Comparison of ENCODE assay signal across 13 cellular contexts in the genomic region with DNA sequence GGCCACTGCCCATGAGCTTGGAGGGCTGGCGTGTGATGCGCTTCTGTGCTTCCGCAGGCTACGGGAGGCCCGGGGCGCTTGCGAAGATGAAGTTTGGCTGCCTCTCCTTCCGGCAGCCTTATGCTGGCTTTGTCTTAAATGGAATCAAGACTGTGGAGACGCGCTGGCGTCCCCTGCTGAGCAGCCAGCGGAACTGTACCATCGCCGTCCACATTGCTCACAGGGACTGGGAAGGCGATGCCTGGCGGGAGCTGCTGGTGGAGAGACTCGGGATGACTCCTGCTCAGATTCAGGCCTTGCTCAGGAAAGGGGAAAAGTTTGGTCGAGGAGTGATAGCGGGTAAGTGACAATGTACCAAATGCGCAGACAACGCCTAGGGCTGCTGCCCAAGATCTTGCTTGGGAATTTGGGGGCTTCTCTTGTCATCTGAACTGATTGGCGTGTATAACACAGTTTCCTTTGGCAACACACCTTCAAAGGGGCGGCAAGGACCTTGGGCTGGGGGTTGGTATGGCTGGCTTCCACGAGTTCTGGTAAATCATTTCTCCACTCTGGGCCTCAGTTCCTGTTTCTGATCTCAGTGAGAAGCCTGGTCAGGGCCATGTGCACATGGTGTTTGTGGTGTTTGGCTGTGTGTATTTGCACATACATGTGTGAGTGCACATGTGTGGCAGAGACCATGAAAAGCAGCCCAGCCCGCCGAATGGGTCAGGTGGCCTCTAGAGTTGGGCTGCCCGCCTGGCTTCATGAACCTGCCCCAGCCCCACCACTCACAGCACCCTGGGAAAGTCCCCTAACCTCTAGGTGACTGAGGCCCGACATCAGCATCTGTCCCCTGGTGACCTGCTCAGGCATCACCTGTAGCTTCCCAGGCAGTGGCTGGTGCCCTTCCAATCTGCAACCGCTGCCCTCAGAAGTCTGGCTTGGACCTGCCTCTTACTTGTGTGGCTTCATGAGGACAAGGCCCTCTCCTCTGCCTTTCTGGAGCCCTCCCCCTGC. TPM values are rescaled to one million over a fixed set of nuclear protein-coding genes. Genes with fewer than 3 reads are reported as not detected.
DNase-seq lines count a peak whose midpoint lies in the region; ATAC-seq, FAIRE-seq and TF ChIP-seq lines count a peak whose summit lies in the region.
"Not testable (repeated sequence)": the region's sequence is repeated elsewhere in the genome, so short reads cannot be mapped to it uniquely, and the experiment has no call there.
"Had no signal": no experiment of that assay in that cellular context is flagged by ENCODE, and none has a peak within 500 bp of the region (broad histone marks: within the 10 kb centered on the region; RNA-seq: fewer than 3 reads in every experiment).

No MANE protein-coding gene starts in this region.

- not testable (repeated sequence) for H4K20me1 ChIP-seq in OCI-LY3 (ENCODE audit: insufficient read depth, low read length); H1 (replicated peaks in 1 of 2; ENCODE audit: control insufficient read depth in 1 of 2, insufficient read depth in 2 of 2, low read length in 2 of 2)

- H3K23ac ChIP-seq in H1 (ENCODE audit: insufficient read length) = not testable (repeated sequence)

- intact Hi-C loops in activated CD8-positive, alpha-beta T cell treated with anti-CD3 and anti-CD28 coated beads for 36 hours (cut with micrococcal nuclease) = loop anchor here (10.0 kb wide), 1 partner anchor 389 kb away; a partner anchor contains a TSS
- intact Hi-C loops in right lobe of liver (cut with DNase I) = not testable (repeated sequence)

- not testable (repeated sequence) for H2BK20ac ChIP-seq in H1 (ENCODE audit: low read length)

- not testable (repeated sequence) for H2AK5ac ChIP-seq in H1 (ENCODE audit: low read depth, low read length)

- H3K4me3 Mint-ChIP-seq in activated CD8-positive, alpha-beta T cell treated with anti-CD3 and anti-CD28 coated beads for 36 hours = not testable (repeated sequence)

- not testable (repeated sequence) for H2BK12ac ChIP-seq in H1 (ENCODE audit: low read depth, low read length)

- H3K4me3 ChIP-seq in OCI-LY3 (ENCODE audit: low read length); H1 (ENCODE audit: extremely low read depth in 1 of 4, insufficient read depth in 2 of 4, low read depth in 3 of 4, low read length in 4 of 4); right lobe of liver: not testable (repeated sequence)

- peak; percentile 58 for FAIRE-seq in H1 (lab: Jason Lieb, UNC)

- H3K23me2 ChIP-seq in H1 (ENCODE audit: low read depth, low read length) = not testable (repeated sequence)

- not testable (repeated sequence) for H3K56ac ChIP-seq in H1 (replicated peaks; ENCODE audit: insufficient read length, low read depth, low read length)

- H3K9ac ChIP-seq in OCI-LY3 (ENCODE audit: low read length) = peak overlapping the region; percentile 39; the same call in 1 of the 2 replicates
- H3K9ac ChIP-seq in H1 (replicated peaks in 1 of 4; ENCODE audit: extremely low read depth in 1 of 4, low read depth in 3 of 4, low read length in 3 of 4) = not testable (repeated sequence)

- DNase-seq in ELF-1 (ENCODE audit: low read depth, low spot score) = peak; percentile 92
- DNase-seq in activated CD8-positive, alpha-beta T cell treated with anti-CD3 and anti-CD28 coated beads for 36 hours = peak; percentile 18
- peak in 1 of 2 experiments; percentile 51 for DNase-seq in H1 (ENCODE audit: low read depth in 1 of 2, low spot score in 2 of 2)
- DNase-seq in right lobe of liver = not testable (repeated sequence)

- POLR2A ChIA-PET in activated CD8-positive, alpha-beta T cell treated with anti-CD3 and anti-CD28 coated beads for 36 hours (lab: Charles Lee); H1 (lab: Charles Lee; ENCODE audit: partially characterized antibody): not testable (repeated sequence)

- H4K91ac ChIP-seq in H1 (replicated peaks; ENCODE audit: insufficient read length, low read length) = not testable (repeated sequence)

- WGBS in H1 (ENCODE audit: extremely low coverage in 1 of 2, insufficient coverage in 1 of 2, insufficient read length in 1 of 2, insufficient replicate concordance in 2 of 2, low coverage in 1 of 2, low lambda C conversion rate in 2 of 2, missing lambda C conversion rate in 1 of 2), 2 experiments = 94% methylated on average over 8 of the region's 29 CpGs; no CpG with 5 or more reads in 1 of the 2 experiments
- WGBS in right lobe of liver (ENCODE audit: insufficient coverage, low coverage, low lambda C conversion rate, missing lambda C conversion rate) = 64% methylated on average over 7 of the region's 29 CpGs

- not testable (repeated sequence) for H3K4ac ChIP-seq in H1 (replicated peaks; ENCODE audit: insufficient read length, low read depth, low read length)

- not testable (repeated sequence) for TF ChIP-seq EP300 in H1 (IDR thresholded peaks at IDR 0.05; ENCODE audit: borderline replicate concordance in 1 of 2, low read depth in 2 of 2, low read length in 2 of 2)

- CTCF ChIA-PET in activated CD8-positive, alpha-beta T cell treated with anti-CD3 and anti-CD28 coated beads for 36 hours (lab: Charles Lee); H1 (lab: Charles Lee; ENCODE audit: partially characterized antibody): not testable (repeated sequence)

- not testable (repeated sequence) for H4K8ac ChIP-seq in H1 (ENCODE audit: extremely low read depth, insufficient read depth, low read length)

- H3K27me3 Mint-ChIP-seq in activated CD8-positive, alpha-beta T cell treated with anti-CD3 and anti-CD28 coated beads for 36 hours = not testable (repeated sequence)

- not testable (repeated sequence) for H2BK5ac ChIP-seq in H1 (ENCODE audit: low read depth, low read length)

- H2BK15ac ChIP-seq in H1 (ENCODE audit: low read length) = not testable (repeated sequence)

- not testable (repeated sequence) for H3K79me1 ChIP-seq in H1 (ENCODE audit: low read depth, low read length)

- H2BK120ac ChIP-seq in H1 (replicated peaks; ENCODE audit: low read depth, low read length) = not testable (repeated sequence)

- peak; percentile 16 to 32; a peak in 3 of 4 replicates for TF ChIP-seq RAD21 in H1 (IDR thresholded peaks at IDR 0.05 in 1 of 2, conservative IDR thresholded peaks at IDR 0.05 in 1 of 2; ENCODE audit: low read depth in 2 of 2, low read length in 2 of 2)

- H3K18ac ChIP-seq in H1 (ENCODE audit: extremely low read depth, low read length) = not testable (repeated sequence)

- not testable (repeated sequence) for TF ChIP-seq CTCF in OCI-LY3 (IDR thresholded peaks at IDR 0.05; ENCODE audit: low read depth, low read length); activated CD8-positive, alpha-beta T cell treated with anti-CD3 and anti-CD28 coated beads for 36 hours (IDR thresholded peaks at IDR 0.05); right lobe of liver (IDR thresholded peaks at IDR 0.05)
- peak in 2 of 3 experiments; percentile 34 to 49; a peak in 2 of 4 replicates for TF ChIP-seq CTCF in H1 (IDR thresholded peaks at IDR 0.05; ENCODE audit: control extremely low read depth in 1 of 3, insufficient read depth in 1 of 3, low read depth in 1 of 3, low read length in 3 of 3)

- not testable (repeated sequence) for H3K36me3 ChIP-seq in OCI-LY3 (replicated peaks; ENCODE audit: low read depth, low read length); H1 (ENCODE audit: control insufficient read depth in 2 of 4, insufficient read depth in 4 of 4, low read length in 3 of 4); right lobe of liver

- H3K27ac ChIP-seq in OCI-LY3 (ENCODE audit: low read length) = peak overlapping the region; percentile 71
- H3K27ac ChIP-seq in H1 (ENCODE audit: low read depth, low read length); right lobe of liver: not testable (repeated sequence)

- not testable (repeated sequence) for H3K9me3 ChIP-seq in OCI-LY3 (ENCODE audit: insufficient read depth, low read length); H1 (ENCODE audit: insufficient read depth in 2 of 2, low read depth in 1 of 2, low read length in 1 of 2); right lobe of liver

- H3K4me1 ChIP-seq in OCI-LY3 (ENCODE audit: low read length) = peaks cover 22% of the 10 kb centered on the region
- H3K4me1 ChIP-seq in H1 (replicated peaks in 1 of 4; ENCODE audit: control insufficient read depth in 3 of 4, insufficient read depth in 4 of 4, low read length in 3 of 4); right lobe of liver: not testable (repeated sequence)

- peak; percentile 43 for ATAC-seq in GM21528 (IDR thresholded peaks at IDR 0.05; ENCODE audit: low FRiP score, unreplicated experiment)
- peak; percentile 70 for ATAC-seq in HG03571 (IDR thresholded peaks at IDR 0.05; ENCODE audit: unreplicated experiment)
- not testable (repeated sequence) for ATAC-seq in activated CD8-positive, alpha-beta T cell treated with anti-CD3 and anti-CD28 coated beads for 36 hours
- peak in 3 of 4 donors; percentile 7 to 11 (median 8) for ATAC-seq in right lobe of liver

- not testable (repeated sequence) for H3K27me3 ChIP-seq in OCI-LY3 (ENCODE audit: low read depth, low read length); H1 (replicated peaks in 1 of 4; ENCODE audit: control insufficient read depth in 3 of 4, extremely low read depth in 1 of 4, insufficient read depth in 3 of 4, low read length in 3 of 4); right lobe of liver

- not testable (repeated sequence) for H3K27ac Mint-ChIP-seq in activated CD8-positive, alpha-beta T cell treated with anti-CD3 and anti-CD28 coated beads for 36 hours

- not testable (repeated sequence) for H3K36me3 Mint-ChIP-seq in activated CD8-positive, alpha-beta T cell treated with anti-CD3 and anti-CD28 coated beads for 36 hours (ENCODE audit: low read depth)

- peaks cover 11% of the 10 kb centered on the region for H3K79me2 ChIP-seq in OCI-LY3 (ENCODE audit: low read length)
- not testable (repeated sequence) for H3K79me2 ChIP-seq in H1 (ENCODE audit: control insufficient read depth in 1 of 2, insufficient read depth in 2 of 2, low read length in 2 of 2)

- H3K9me3 Mint-ChIP-seq in activated CD8-positive, alpha-beta T cell treated with anti-CD3 and anti-CD28 coated beads for 36 hours = not testable (repeated sequence)

- not testable (repeated sequence) for H4K5ac ChIP-seq in H1 (ENCODE audit: insufficient read length, low read depth, low read length)

- not testable (repeated sequence) for TF ChIP-seq POLR2A in H1 (IDR thresholded peaks at IDR 0.05; ENCODE audit: control extremely low read depth in 1 of 2, low read depth in 2 of 2, low read length in 2 of 2); right lobe of liver (IDR thresholded peaks at IDR 0.05)

- H2AFZ ChIP-seq in OCI-LY3 (ENCODE audit: low read depth, low read length); H1 (ENCODE audit: low read length): not testable (repeated sequence)

- not testable (repeated sequence) for H3K4me1 Mint-ChIP-seq in activated CD8-positive, alpha-beta T cell treated with anti-CD3 and anti-CD28 coated beads for 36 hours (ENCODE audit: low read depth)

- H3K14ac ChIP-seq in H1 (ENCODE audit: insufficient read length) = not testable (repeated sequence)

- not testable (repeated sequence) for H3K4me2 ChIP-seq in OCI-LY3 (ENCODE audit: low read length); H1 (ENCODE audit: insufficient read depth in 1 of 2, low read depth in 2 of 2, low read length in 2 of 2)

RNA-seq across cellular contexts. Expression of a gene that starts 3.9 kb away (rescaled TPM):
- total RNA-seq in activated CD8-positive, alpha-beta T cell treated with anti-CD3 and anti-CD28 coated beads for 36 hours = not detected
- total RNA-seq in H1 (2021; fragmentation: NEBNext Ultra II Directional; extraction: Animal tissue kit (Norgen Biotek cat#: 25700)) = not detected in 2 replicates
- not detected in 2 replicates for polyA plus RNA-seq in H1 (2011; rRNA removed)
- polyA plus RNA-seq in H1 (2011; cell fraction: cytosol; rRNA removed) = not detected
- polyA plus RNA-seq in H1 (2011; cell fraction: nucleus; rRNA removed) = not detected
- not detected in 4 replicates for polyA plus RNA-seq in H1 (2012, experiment 1 of 2)
- not detected for polyA plus RNA-seq in H1 (2012, experiment 2 of 2)
- polyA plus RNA-seq in H1 (2013, experiment 1 of 2) = not detected
- polyA plus RNA-seq in H1 (2013, experiment 2 of 2) = not detected
- not detected in 2 replicates for polyA minus RNA-seq in H1 (2011; rRNA and poly(A)+ RNA removed)
- not detected for polyA minus RNA-seq in H1 (2011; cell fraction: cytosol; rRNA and poly(A)+ RNA removed)
- not detected for polyA minus RNA-seq in H1 (2011; cell fraction: nucleus; rRNA and poly(A)+ RNA removed)
- total RNA-seq in right lobe of liver = not detected
- total RNA-seq: activated naive CD8-positive, alpha-beta T cell treated with anti-CD3 and anti-CD28 coated beads, Interleukin-2, amount 10 ng/mL, durations not matched to agents 7 days and 5 days; activated T-cell treated with anti-CD3 and anti-CD28 coated beads, Interleukin-2, amount 50 U/mL, for 72 hours; frontal cortex; H4; left lung; ovary had no signal
- polyA plus RNA-seq: ovary had no signal

RNA-seq across cellular contexts. Expression of a gene that starts 5.0 kb away (rescaled TPM):
- total RNA-seq in activated CD8-positive, alpha-beta T cell treated with anti-CD3 and anti-CD28 coated beads for 36 hours = 10 to 100 TPM; 60.3 to 60.7 TPM
- total RNA-seq in H1 (2021; fragmentation: NEBNext Ultra II Directional; extraction: Animal tissue kit (Norgen Biotek cat#: 25700)) = 7.2 and 7.6 TPM in 2 replicates
- 3.3 and 5.4 TPM in 2 replicates for polyA plus RNA-seq in H1 (2011; rRNA removed)
- polyA plus RNA-seq in H1 (2011; cell fraction: cytosol; rRNA removed) = 5.1 TPM
- polyA plus RNA-seq in H1 (2011; cell fraction: nucleus; rRNA removed) = 5.3 TPM
- polyA plus RNA-seq in H1 (2012, experiment 1 of 2) = 6.4 to 8.1 TPM (median 7.5 TPM) in 4 replicates
- polyA plus RNA-seq in H1 (2012, experiment 2 of 2) = 7.9 TPM
- 3.1 TPM for polyA plus RNA-seq in H1 (2013, experiment 1 of 2)
- 3.1 TPM for polyA plus RNA-seq in H1 (2013, experiment 2 of 2)
- polyA minus RNA-seq in H1 (2011; rRNA and poly(A)+ RNA removed) = 4.7 and 12.0 TPM in 2 replicates
- polyA minus RNA-seq in H1 (2011; cell fraction: cytosol; rRNA and poly(A)+ RNA removed) = 4.6 TPM
- polyA minus RNA-seq in H1 (2011; cell fraction: nucleus; rRNA and poly(A)+ RNA removed) = 6.5 TPM
- 10 to 100 TPM in 4 of 6 experiments, 1 to 10 TPM in 2; 5.2 to 13.3 (median 11.7) TPM for total RNA-seq in right lobe of liver

RNA-seq across cellular contexts. Expression of a gene that starts 40.7 kb away (rescaled TPM):
- total RNA-seq in activated CD8-positive, alpha-beta T cell treated with anti-CD3 and anti-CD28 coated beads for 36 hours = 10 to 100 TPM; 44.8 to 50.6 TPM
- total RNA-seq in H1 (2021; fragmentation: NEBNext Ultra II Directional; extraction: Animal tissue kit (Norgen Biotek cat#: 25700)) = 18.0 and 19.9 TPM in 2 replicates
- polyA plus RNA-seq in H1 (2011; rRNA removed) = 17.9 and 20.7 TPM in 2 replicates
- 13.1 TPM for polyA plus RNA-seq in H1 (2011; cell fraction: cytosol; rRNA removed)
- polyA plus RNA-seq in H1 (2011; cell fraction: nucleus; rRNA removed) = 61.6 TPM
- 13.3 to 19.4 TPM (median 15.5 TPM) in 4 replicates for polyA plus RNA-seq in H1 (2012, experiment 1 of 2)
- polyA plus RNA-seq in H1 (2012, experiment 2 of 2) = 8.5 TPM
- 23.0 TPM for polyA plus RNA-seq in H1 (2013, experiment 1 of 2)
- 19.6 TPM for polyA plus RNA-seq in H1 (2013, experiment 2 of 2)
- 31.2 and 54.4 TPM in 2 replicates for polyA minus RNA-seq in H1 (2011; rRNA and poly(A)+ RNA removed)
- polyA minus RNA-seq in H1 (2011; cell fraction: cytosol; rRNA and poly(A)+ RNA removed) = 16.1 TPM
- polyA minus RNA-seq in H1 (2011; cell fraction: nucleus; rRNA and poly(A)+ RNA removed) = 42.4 TPM
- 10 to 100 TPM; 12.7 to 27.3 (median 20.0) TPM for total RNA-seq in right lobe of liver

RNA-seq across cellular contexts. Expression of a gene that starts 41.4 kb away (rescaled TPM):
- not detected for total RNA-seq in activated CD8-positive, alpha-beta T cell treated with anti-CD3 and anti-CD28 coated beads for 36 hours
- total RNA-seq in H1 (2021; fragmentation: NEBNext Ultra II Directional; extraction: Animal tissue kit (Norgen Biotek cat#: 25700)) = not detected in 2 replicates
- polyA plus RNA-seq in H1 (2011; rRNA removed) = 0.06 and 0.35 TPM in 2 replicates
- polyA plus RNA-seq in H1 (2011; cell fraction: cytosol; rRNA removed) = not detected
- polyA plus RNA-seq in H1 (2011; cell fraction: nucleus; rRNA removed) = 0.20 TPM
- not detected in 4 replicates for polyA plus RNA-seq in H1 (2012, experiment 1 of 2)
- polyA plus RNA-seq in H1 (2012, experiment 2 of 2) = not detected
- 0.08 TPM for polyA plus RNA-seq in H1 (2013, experiment 1 of 2)
- not detected for polyA plus RNA-seq in H1 (2013, experiment 2 of 2)
- not detected in 2 replicates for polyA minus RNA-seq in H1 (2011; rRNA and poly(A)+ RNA removed)
- polyA minus RNA-seq in H1 (2011; cell fraction: cytosol; rRNA and poly(A)+ RNA removed) = not detected
- not detected for polyA minus RNA-seq in H1 (2011; cell fraction: nucleus; rRNA and poly(A)+ RNA removed)
- total RNA-seq in right lobe of liver = not detected
- total RNA-seq: activated naive CD8-positive, alpha-beta T cell treated with anti-CD3 and anti-CD28 coated beads, Interleukin-2, amount 10 ng/mL, durations not matched to agents 7 days and 5 days; activated T-cell treated with anti-CD3 and anti-CD28 coated beads, Interleukin-2, amount 50 U/mL, for 72 hours; frontal cortex; H4; left lung had no signal
- polyA plus RNA-seq: ovary had no signal

RNA-seq across cellular contexts. Expression of a gene that starts 49.3 kb away (rescaled TPM):
- not detected for total RNA-seq in activated CD8-positive, alpha-beta T cell treated with anti-CD3 and anti-CD28 coated beads for 36 hours
- not detected in 2 replicates for total RNA-seq in H1 (2021; fragmentation: NEBNext Ultra II Directional; extraction: Animal tissue kit (Norgen Biotek cat#: 25700))
- polyA plus RNA-seq in H1 (2011; rRNA removed) = 0.17 and 0.49 TPM in 2 replicates
- 0.06 TPM for polyA plus RNA-seq in H1 (2011; cell fraction: cytosol; rRNA removed)
- 0.54 TPM for polyA plus RNA-seq in H1 (2011; cell fraction: nucleus; rRNA removed)
- polyA plus RNA-seq in H1 (2012, experiment 1 of 2) = 0.33 to 0.41 TPM in 2 of 4 replicates, not detected in the others
- 0.16 TPM for polyA plus RNA-seq in H1 (2012, experiment 2 of 2)
- 0.26 TPM for polyA plus RNA-seq in H1 (2013, experiment 1 of 2)
- polyA plus RNA-seq in H1 (2013, experiment 2 of 2) = 0.39 TPM
- 0.22 TPM in 1 of 2 replicates, not detected in the other for polyA minus RNA-seq in H1 (2011; rRNA and poly(A)+ RNA removed)
- polyA minus RNA-seq in H1 (2011; cell fraction: cytosol; rRNA and poly(A)+ RNA removed) = not detected
- polyA minus RNA-seq in H1 (2011; cell fraction: nucleus; rRNA and poly(A)+ RNA removed) = not detected
- not detected for total RNA-seq in right lobe of liver
- total RNA-seq: H4 had no signal
